Comparison of ENCODE assay signal across 13 cellular contexts in genomic region chr2:242098445-242099128, GRCh38.
A peak's percentile ranks its signal among the peaks of the same experiment; 100 is the strongest.
DNase-seq lines count a peak whose midpoint lies in the region; ATAC-seq, FAIRE-seq and TF ChIP-seq lines count a peak whose summit lies in the region.
"Had no signal": no experiment of that assay in that cellular context is flagged by ENCODE, and none has a peak within 500 bp of the region (broad histone marks: within the 10 kb centered on the region; RNA-seq: fewer than 3 reads in every experiment).

No MANE protein-coding gene starts in this region.

- H2AFZ ChIP-seq in mesenchymal stem cell (ENCODE audit: low read depth, low read length), result no peak overlapping the region
- H2AFZ ChIP-seq: parathyroid adenoma had no signal

- H3K4me3 ChIP-seq in mesenchymal stem cell (ENCODE audit: insufficient read depth in 1 of 2, low read depth in 1 of 2, low read length in 2 of 2), result no peak overlapping the region
- H3K4me3 ChIP-seq: adrenal gland had no signal

- 80% methylated on average over 7 of the region's 7 CpGs for WGBS in mesenchymal stem cell

- H3K4me1 ChIP-seq in mesenchymal stem cell (ENCODE audit: control insufficient read depth, insufficient read depth, low read depth, low read length), result no peaks in the 10 kb centered on the region
- H3K4me1 ChIP-seq: parathyroid adenoma had no signal

- H3K36me3 ChIP-seq in mesenchymal stem cell (ENCODE audit: control insufficient read depth in 1 of 2, insufficient read depth in 2 of 2, low read depth in 1 of 2, low read length in 2 of 2), result peaks cover 4 to 11% of the 10 kb centered on the region in 2 experiments

- no peak overlapping the region for H3K27ac ChIP-seq in mesenchymal stem cell (ENCODE audit: low read length, poor library complexity, severe bottlenecking)
- H3K27ac ChIP-seq: adrenal gland, parathyroid adenoma had no signal

- H2AK5ac ChIP-seq in mesenchymal stem cell (ENCODE audit: low read length, severe bottlenecking), result no peak overlapping the region

- ATAC-seq in HG03108 (IDR thresholded peaks at IDR 0.05; ENCODE audit: unreplicated experiment) (peak; percentile 70), HG02763 (IDR thresholded peaks at IDR 0.05; ENCODE audit: unreplicated experiment) (no peak), GM18511 (IDR thresholded peaks at IDR 0.05; ENCODE audit: unreplicated experiment) (no peak)

- peak overlapping the region; percentile 16 for H3K9ac ChIP-seq in mesenchymal stem cell (ENCODE audit: low read length)
- H3K9ac ChIP-seq: parathyroid adenoma had no signal

- H3K23ac ChIP-seq in mesenchymal stem cell (ENCODE audit: low read length in 2 of 2), result peak overlapping the region in 1 of 2 experiments; percentile 69

- no peak for FAIRE-seq in GM12891 (lab: Jason Lieb, UNC)
- FAIRE-seq: endometrium had no signal

- H4K8ac ChIP-seq in mesenchymal stem cell (ENCODE audit: low read length), result no peak overlapping the region

- H3K4ac ChIP-seq in mesenchymal stem cell (ENCODE audit: low read depth in 1 of 2, low read length in 2 of 2), result no peak overlapping the region

- no peak overlapping the region for H3K4me2 ChIP-seq in mesenchymal stem cell (ENCODE audit: low read length, poor library complexity, severe bottlenecking)

- H3K27me3 ChIP-seq in mesenchymal stem cell (ENCODE audit: control insufficient read depth in 1 of 2, insufficient read depth in 1 of 2, low read length in 2 of 2), result no peaks in the 10 kb centered on the region
- H3K27me3 ChIP-seq: adrenal gland had no signal

- H2BK12ac ChIP-seq in mesenchymal stem cell (ENCODE audit: low read length in 2 of 2), result no peak overlapping the region

- DNase-seq in GM12891 (ENCODE audit: insufficient read length, low spot score) (no peak), SIG-M5 treated with dmso at 0.1 percent for 504 hours (lab: John Stamatoyannopoulos, UW; ENCODE audit: unreplicated experiment) (peak; percentile 83), mesenchymal stem cell (no peak), middle frontal gyrus (ENCODE audit: extremely low spot score, low spot score) (no peak)
- DNase-seq in stimulated activated CD4-positive, alpha-beta T cell treated with anti-CD3 and anti-CD28 coated beads, Interleukin-12 subunit alpha, Interleukin-12 subunit beta, amount 100 ng/mL, for 4 hours, result no peak
- DNase-seq: immature natural killer cell, NCI-H82 had no signal

- peaks cover 11% of the 10 kb centered on the region for H3K79me1 ChIP-seq in mesenchymal stem cell (replicated peaks; ENCODE audit: low read length, poor library complexity, severe bottlenecking)

- no peak overlapping the region for H2BK15ac ChIP-seq in mesenchymal stem cell (ENCODE audit: low read depth, poor library complexity, severe bottlenecking)

- no peak overlapping the region for H2BK120ac ChIP-seq in mesenchymal stem cell (ENCODE audit: low read depth, low read length)

- H2BK5ac ChIP-seq in mesenchymal stem cell (ENCODE audit: low read depth, low read length, poor library complexity, severe bottlenecking), result no peak overlapping the region

- no peak for TF ChIP-seq POLR2A in GM12891 (IDR thresholded peaks at IDR 0.05; ENCODE audit: low read depth, low read length)

- H3K14ac ChIP-seq in mesenchymal stem cell (ENCODE audit: low read length in 2 of 2), result no peak overlapping the region

- no peak overlapping the region for H3K18ac ChIP-seq in mesenchymal stem cell (ENCODE audit: low read depth in 1 of 2, low read length in 2 of 2)

- H3K9me3 ChIP-seq in mesenchymal stem cell (ENCODE audit: control insufficient read depth, low read length), result no peaks in the 10 kb centered on the region
- H3K9me3 ChIP-seq: adrenal gland had no signal

- no peak overlapping the region for H4K91ac ChIP-seq in mesenchymal stem cell (ENCODE audit: low read length)

TF ChIP-seq in GM12891, 5 proteins besides CTCF, POLR2A, EP300 and RAD21:
- TF ChIP-seq PAX5 (IDR thresholded peaks at IDR 0.05; ENCODE audit: insufficient read depth, low read length, severe bottlenecking) (no peak), SPI1 (IDR thresholded peaks at IDR 0.05; ENCODE audit: low read depth, low read length) (peak; percentile 72)
